In the genomic region with DNA sequence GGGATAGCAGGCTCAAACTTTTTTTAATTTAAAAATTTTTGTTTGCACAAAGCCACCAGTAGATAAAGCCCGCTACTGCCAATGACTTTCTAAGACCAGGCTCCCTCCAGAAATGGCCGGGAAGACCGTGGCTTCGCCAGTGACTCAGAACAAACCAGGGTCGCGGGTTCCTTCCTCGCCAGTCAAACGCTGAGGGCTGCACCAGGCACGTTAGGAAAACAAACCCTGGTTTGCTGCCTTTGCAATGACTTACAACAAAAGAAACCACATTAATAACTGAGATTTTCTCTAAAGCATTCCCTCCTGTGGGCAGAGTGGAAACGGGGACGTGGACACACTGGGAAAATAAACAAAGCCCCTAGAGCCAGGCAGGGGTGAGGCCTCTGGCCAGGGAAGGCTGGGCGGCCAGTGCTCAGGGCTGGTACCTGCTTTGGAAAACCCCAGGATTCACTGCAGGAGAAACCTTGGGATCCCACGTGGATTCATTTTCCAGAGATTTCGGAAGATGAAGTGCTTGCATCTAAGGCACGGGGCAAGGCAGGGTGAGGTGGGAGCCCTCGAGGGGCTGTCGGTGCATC, we compare ENCODE assay signal across 16 cellular contexts. TPM values are rescaled to one million over a fixed set of nuclear protein-coding genes. Genes with fewer than 3 reads are reported as not detected.
DNase-seq lines count a peak whose midpoint lies in the region.
"Had no signal": no experiment of that assay in that cellular context is flagged by ENCODE, and none has a peak within 500 bp of the region (broad histone marks: within the 10 kb centered on the region; RNA-seq: fewer than 3 reads in every experiment).

No MANE protein-coding gene starts in this region.

- WGBS in mesenchymal stem cell = 64% methylated on average over 17 of the region's 17 CpGs
- WGBS in trophoblast cell (ENCODE audit: extremely low coverage, insufficient coverage, insufficient read length) = no CpG with 5 or more reads among the region's 17 CpGs

- H3K4me2 ChIP-seq in mesenchymal stem cell (ENCODE audit: low read length, poor library complexity, severe bottlenecking) (no peak overlapping the region), trophoblast cell (ENCODE audit: low read length) (no peak overlapping the region)

- H3K4ac ChIP-seq in mesenchymal stem cell (ENCODE audit: low read depth in 1 of 2, low read length in 2 of 2) = no peak overlapping the region
- no peak overlapping the region for H3K4ac ChIP-seq in trophoblast cell (ENCODE audit: low read depth, low read length)

- H2BK120ac ChIP-seq in mesenchymal stem cell (ENCODE audit: low read depth, low read length) = no peak overlapping the region
- H2BK120ac ChIP-seq in trophoblast cell (ENCODE audit: insufficient read depth, low read length, poor library complexity) = no peak overlapping the region

- H2BK15ac ChIP-seq in mesenchymal stem cell (ENCODE audit: low read depth, poor library complexity, severe bottlenecking) = no peak overlapping the region

- H2AFZ ChIP-seq in mesenchymal stem cell (ENCODE audit: low read depth, low read length) (no peak overlapping the region), trophoblast cell (ENCODE audit: insufficient read depth, low read length, poor library complexity) (no peak overlapping the region)
- H2AFZ ChIP-seq: parathyroid adenoma had no signal

- H3K27me3 ChIP-seq in mesenchymal stem cell (ENCODE audit: control insufficient read depth in 1 of 2, insufficient read depth in 1 of 2, low read length in 2 of 2) (peaks cover 0 to 45% of the 10 kb centered on the region in 2 experiments), trophoblast cell (ENCODE audit: insufficient read depth, low read length) (peaks cover 16% of the 10 kb centered on the region)

- H3K79me2 ChIP-seq in trophoblast cell (ENCODE audit: control insufficient read depth, insufficient read depth, low read length, poor library complexity) = no peaks in the 10 kb centered on the region
- H3K79me2 ChIP-seq: parathyroid adenoma had no signal

- H3K4me3 ChIP-seq in mesenchymal stem cell (ENCODE audit: insufficient read depth in 1 of 2, low read depth in 1 of 2, low read length in 2 of 2) = no peak overlapping the region
- H3K4me3 ChIP-seq in trophoblast cell (ENCODE audit: low read depth, low read length) = no peak overlapping the region
- H3K4me3 ChIP-seq: cardiac muscle cell had no signal

- H2BK5ac ChIP-seq in mesenchymal stem cell (ENCODE audit: low read depth, low read length, poor library complexity, severe bottlenecking) (no peak overlapping the region), trophoblast cell (ENCODE audit: low read depth, low read length, poor library complexity) (no peak overlapping the region)

- H3K9me3 ChIP-seq in mesenchymal stem cell (ENCODE audit: control insufficient read depth, low read length) (no peaks in the 10 kb centered on the region), trophoblast cell (ENCODE audit: insufficient read depth, low read depth, low read length) (no peaks in the 10 kb centered on the region)

- H3K14ac ChIP-seq in mesenchymal stem cell (ENCODE audit: low read length in 2 of 2) (no peak overlapping the region), trophoblast cell (ENCODE audit: low read length) (no peak overlapping the region)

- H4K8ac ChIP-seq in mesenchymal stem cell (ENCODE audit: low read length) = peak overlapping the region; percentile 72
- H4K8ac ChIP-seq in trophoblast cell (ENCODE audit: low read depth, low read length) = no peak overlapping the region

- H4K91ac ChIP-seq in mesenchymal stem cell (ENCODE audit: low read length) (no peak overlapping the region), trophoblast cell (ENCODE audit: low read depth, low read length) (no peak overlapping the region)

- H2BK12ac ChIP-seq in mesenchymal stem cell (ENCODE audit: low read length in 2 of 2) (no peak overlapping the region), trophoblast cell (ENCODE audit: low read length) (no peak overlapping the region)

- H3K18ac ChIP-seq in mesenchymal stem cell (ENCODE audit: low read depth in 1 of 2, low read length in 2 of 2) (no peak overlapping the region), trophoblast cell (ENCODE audit: low read length) (no peak overlapping the region)

- H3K23ac ChIP-seq in mesenchymal stem cell (ENCODE audit: low read length in 2 of 2) (no peak overlapping the region), trophoblast cell (ENCODE audit: low read length) (no peak overlapping the region)

- H2AK5ac ChIP-seq in mesenchymal stem cell (ENCODE audit: low read length, severe bottlenecking) (no peak overlapping the region), trophoblast cell (ENCODE audit: low read length) (no peak overlapping the region)

- H3K9ac ChIP-seq in mesenchymal stem cell (ENCODE audit: low read length) (no peak overlapping the region), trophoblast cell (ENCODE audit: low read length) (no peak overlapping the region)
- H3K9ac ChIP-seq: parathyroid adenoma had no signal

- H3K79me1 ChIP-seq in mesenchymal stem cell (replicated peaks; ENCODE audit: low read length, poor library complexity, severe bottlenecking) = no peaks in the 10 kb centered on the region
- no peaks in the 10 kb centered on the region for H3K79me1 ChIP-seq in trophoblast cell (ENCODE audit: low read length)

- peaks cover 20% of the 10 kb centered on the region for H3K4me1 ChIP-seq in mesenchymal stem cell (ENCODE audit: control insufficient read depth, insufficient read depth, low read depth, low read length)
- H3K4me1 ChIP-seq in trophoblast cell (ENCODE audit: control insufficient read depth in 1 of 2, insufficient read depth in 2 of 2, low read length in 2 of 2) = peaks cover 3 to 7% of the 10 kb centered on the region in 2 experiments
- H3K4me1 ChIP-seq: parathyroid adenoma had no signal

- no peak overlapping the region for H4K12ac ChIP-seq in trophoblast cell (ENCODE audit: low read depth, low read length)

- H3K27ac ChIP-seq in mesenchymal stem cell (ENCODE audit: low read length, poor library complexity, severe bottlenecking) (no peak overlapping the region), trophoblast cell (ENCODE audit: low read depth, low read length) (no peak overlapping the region)
- H3K27ac ChIP-seq: cardiac muscle cell, parathyroid adenoma had no signal

- H3K36me3 ChIP-seq in mesenchymal stem cell (ENCODE audit: control insufficient read depth in 1 of 2, insufficient read depth in 2 of 2, low read depth in 1 of 2, low read length in 2 of 2) = peaks cover 0 to 4% of the 10 kb centered on the region in 2 experiments
- no peaks in the 10 kb centered on the region for H3K36me3 ChIP-seq in trophoblast cell (ENCODE audit: control insufficient read depth in 1 of 2, insufficient read depth in 2 of 2, low read length in 2 of 2)
- H3K36me3 ChIP-seq: cardiac muscle cell had no signal

- DNase-seq in AG08395 (ENCODE audit: low spot score) (peak; percentile 90), HK-2 (ENCODE audit: unreplicated experiment) (peak; percentile 34), astrocyte of the hippocampus (ENCODE audit: low read depth, low spot score) (peak; percentile 92), mesenchymal stem cell (peak; percentile 79), middle frontal gyrus (ENCODE audit: extremely low spot score, low spot score) (no peak), NCI-H526 treated with DMSO at 0.1 percent for 48 hours (lab: John Stamatoyannopoulos, UW) (no peak), trophoblast cell (no peak), HPDE6-E6E7 (ENCODE audit: extremely low spot score) (no peak)
- DNase-seq: activated CD4-positive, alpha-beta T cell treated with anti-CD3 and anti-CD28 coated beads, Interleukin-2, amount 10 ng/mL, durations not matched to agents 24 days and 14 days; DMS79; GOT3; NCI-H1092 treated with DMSO at 0.1 percent for 48 hours; NCI-H226; stimulated activated CD8-positive, alpha-beta memory T cell treated with anti-CD3 and anti-CD28 coated beads, Interleukin-4, amount 100 ng/mL, for 48 hours had no signal

RNA-seq across cellular contexts. Expression of gene PRRX2, which starts 3.8 kb away (rescaled TPM):
- 19.5 TPM for polyA plus RNA-seq in mesenchymal stem cell (2013, experiment 1 of 2)
- polyA plus RNA-seq in mesenchymal stem cell (2013, experiment 2 of 2) = 20.1 TPM
- polyA plus RNA-seq in trophoblast cell (2013) = 1.3 and 1.4 TPM in 2 replicates

RNA-seq across cellular contexts. Expression of gene ASB6, which starts 27.3 kb away (rescaled TPM):
- 11.6 TPM for polyA plus RNA-seq in mesenchymal stem cell (2013, experiment 1 of 2)
- 11.6 TPM for polyA plus RNA-seq in mesenchymal stem cell (2013, experiment 2 of 2)
- polyA plus RNA-seq in trophoblast cell (2013) = 16.6 and 17.9 TPM in 2 replicates

RNA-seq across cellular contexts. Expression of gene NTMT1, which starts 43.3 kb away (rescaled TPM):
- polyA plus RNA-seq in mesenchymal stem cell (2013, experiment 1 of 2) = 38.5 TPM
- 39.6 TPM for polyA plus RNA-seq in mesenchymal stem cell (2013, experiment 2 of 2)
- polyA plus RNA-seq in trophoblast cell (2013) = 31.8 and 32.6 TPM in 2 replicates

RNA-seq across cellular contexts. Expression of gene C9orf50, which starts 48.3 kb away (rescaled TPM):
- 0.03 TPM for polyA plus RNA-seq in mesenchymal stem cell (2013, experiment 1 of 2)
- 0.04 TPM for polyA plus RNA-seq in mesenchymal stem cell (2013, experiment 2 of 2)
- 0.07 TPM in 1 of 2 replicates, not detected in the other for polyA plus RNA-seq in trophoblast cell (2013)

Comparison
In these comparisons a context has a peak if more than half of its experiments do, and no peak if none do; other contexts are left out.
1. DNase-seq: peak in AG08395 (single experiment), HK-2 (single experiment), astrocyte of the hippocampus (single experiment) and mesenchymal stem cell (single experiment); none in middle frontal gyrus (single experiment), NCI-H526 treated with DMSO at 0.1 percent for 48 hours (single experiment), trophoblast cell (0 of 2) and HPDE6-E6E7 (single experiment).